10 cellular contexts compared by ENCODE assay signal in genomic region chr12:15527201-15527782, GRCh38.
A peak's percentile ranks its signal among the peaks of the same experiment; 100 is the strongest.
DNase-seq lines count a peak whose midpoint lies in the region; ATAC-seq, FAIRE-seq and TF ChIP-seq lines count a peak whose summit lies in the region.
"Had no signal": no experiment of that assay in that cellular context is flagged by ENCODE, and none has a peak within 500 bp of the region (broad histone marks: within the 10 kb centered on the region; RNA-seq: fewer than 3 reads in every experiment).

No MANE protein-coding gene starts in this region.

- H3K9ac ChIP-seq in H1 (replicated peaks in 1 of 4; ENCODE audit: extremely low read depth in 1 of 4, low read depth in 3 of 4, low read length in 3 of 4), result no peak overlapping the region
- H3K9ac ChIP-seq in neuronal stem cell (ENCODE audit: low read depth, low read length, poor library complexity), result no peak overlapping the region

- H3K23ac ChIP-seq in H1 (ENCODE audit: insufficient read length) (no peak overlapping the region), neuronal stem cell (ENCODE audit: low read depth, low read length, poor library complexity) (no peak overlapping the region)

- no peak overlapping the region for H2BK120ac ChIP-seq in H1 (replicated peaks; ENCODE audit: low read depth, low read length)
- H2BK120ac ChIP-seq in neuronal stem cell (ENCODE audit: low read depth, low read length), result no peak overlapping the region

- H3K4ac ChIP-seq in H1 (replicated peaks; ENCODE audit: insufficient read length, low read depth, low read length), result no peak overlapping the region
- no peak overlapping the region for H3K4ac ChIP-seq in neuronal stem cell (ENCODE audit: low read length)

- H2BK12ac ChIP-seq in H1 (ENCODE audit: low read depth, low read length), result no peak overlapping the region
- no peak overlapping the region for H2BK12ac ChIP-seq in neuronal stem cell (ENCODE audit: low read length)

- no peak overlapping the region for H3K56ac ChIP-seq in H1 (replicated peaks; ENCODE audit: insufficient read length, low read depth, low read length)

- H2BK15ac ChIP-seq in H1 (ENCODE audit: low read length) (no peak overlapping the region), neuronal stem cell (ENCODE audit: low read length) (no peak overlapping the region)

- H3K27me3 ChIP-seq in H1 (replicated peaks in 1 of 4; ENCODE audit: control insufficient read depth in 3 of 4, extremely low read depth in 1 of 4, insufficient read depth in 3 of 4, low read length in 3 of 4), result no peaks in the 10 kb centered on the region
- H3K27me3 ChIP-seq in neuronal stem cell (ENCODE audit: control insufficient read depth in 3 of 3, insufficient read depth in 3 of 3, low read depth in 1 of 3, low read length in 3 of 3), result no peaks in the 10 kb centered on the region
- H3K27me3 ChIP-seq: ascending aorta had no signal

- H4K91ac ChIP-seq in H1 (replicated peaks; ENCODE audit: insufficient read length, low read length), result no peak overlapping the region
- no peak overlapping the region for H4K91ac ChIP-seq in neuronal stem cell (ENCODE audit: low read depth, low read length, poor library complexity)

- H2BK5ac ChIP-seq in H1 (ENCODE audit: low read depth, low read length) (no peak overlapping the region), neuronal stem cell (ENCODE audit: low read length) (no peak overlapping the region)

- H3K36me3 ChIP-seq in H1 (ENCODE audit: control insufficient read depth in 2 of 4, insufficient read depth in 4 of 4, low read length in 3 of 4) (no peaks in the 10 kb centered on the region; a peak in 1 of 8 replicates), neuronal stem cell (replicated peaks in 1 of 2; ENCODE audit: control insufficient read depth in 2 of 2, insufficient read depth in 2 of 2, low read length in 2 of 2) (no peaks in the 10 kb centered on the region)
- H3K36me3 ChIP-seq: ascending aorta, HAP-1 had no signal

- no peak overlapping the region for H3K14ac ChIP-seq in H1 (ENCODE audit: insufficient read length)
- H3K14ac ChIP-seq in neuronal stem cell (ENCODE audit: low read length), result no peak overlapping the region

- H4K8ac ChIP-seq in H1 (ENCODE audit: extremely low read depth, insufficient read depth, low read length), result no peak overlapping the region
- no peak overlapping the region for H4K8ac ChIP-seq in neuronal stem cell (ENCODE audit: low read depth, low read length)

- no peak for ATAC-seq in HG03139 (IDR thresholded peaks at IDR 0.05; ENCODE audit: unreplicated experiment)

- TF ChIP-seq CTCF in GM12865 (IDR thresholded peaks at IDR 0.05; ENCODE audit: insufficient read depth, low read depth, low read length, missing control alignments), result peak; percentile 16
- peak in 2 of 3 experiments; percentile 46 to 60; a peak in 3 of 4 replicates for TF ChIP-seq CTCF in H1 (IDR thresholded peaks at IDR 0.05; ENCODE audit: control extremely low read depth in 1 of 3, insufficient read depth in 1 of 3, low read depth in 1 of 3, low read length in 3 of 3)

- WGBS in H1 (ENCODE audit: extremely low coverage in 1 of 2, insufficient coverage in 1 of 2, insufficient read length in 1 of 2, insufficient replicate concordance in 2 of 2, low coverage in 1 of 2, low lambda C conversion rate in 2 of 2, missing lambda C conversion rate in 1 of 2), 2 experiments, result 82% methylated on average over 5 of the region's 5 CpGs; no CpG with 5 or more reads in 1 of the 2 experiments
- no CpG with 5 or more reads among the region's 5 CpGs for WGBS in neuronal stem cell (ENCODE audit: extremely low coverage in 2 of 2, insufficient read length in 2 of 2, insufficient replicate concordance in 1 of 2), 2 donors

- H4K5ac ChIP-seq in H1 (ENCODE audit: insufficient read length, low read depth, low read length), result no peak overlapping the region

- H3K4me3 ChIP-seq in GM12865 (ENCODE audit: low read depth, low read length), result no peak overlapping the region
- H3K4me3 ChIP-seq in H1 (ENCODE audit: extremely low read depth in 1 of 4, insufficient read depth in 2 of 4, low read depth in 3 of 4, low read length in 4 of 4), result no peak overlapping the region
- H3K4me3 ChIP-seq in neuronal stem cell (ENCODE audit: low read length in 2 of 2), result no peak overlapping the region
- H3K4me3 ChIP-seq: ascending aorta, HAP-1 had no signal

- H2AFZ ChIP-seq in H1 (ENCODE audit: low read length) (peak overlapping the region; percentile 96), neuronal stem cell (ENCODE audit: low read length) (peak overlapping the region; percentile 19)

- no peak for TF ChIP-seq POLR2A in H1 (IDR thresholded peaks at IDR 0.05; ENCODE audit: control extremely low read depth in 1 of 2, low read depth in 2 of 2, low read length in 2 of 2)

- TF ChIP-seq RAD21 in H1 (IDR thresholded peaks at IDR 0.05 in 1 of 2, conservative IDR thresholded peaks at IDR 0.05 in 1 of 2; ENCODE audit: low read depth in 2 of 2, low read length in 2 of 2), result peak; percentile 82 to 83

- H3K23me2 ChIP-seq in H1 (ENCODE audit: low read depth, low read length), result no peaks in the 10 kb centered on the region

- H3K4me2 ChIP-seq in H1 (ENCODE audit: insufficient read depth in 1 of 2, low read depth in 2 of 2, low read length in 2 of 2) (no peak overlapping the region), neuronal stem cell (ENCODE audit: insufficient read depth, low read length, poor library complexity, severe bottlenecking) (no peak overlapping the region)

- no peaks in the 10 kb centered on the region for H3K79me1 ChIP-seq in H1 (ENCODE audit: low read depth, low read length)
- H3K79me1 ChIP-seq in neuronal stem cell (ENCODE audit: low read depth, low read length), result no peaks in the 10 kb centered on the region

- H3K18ac ChIP-seq in H1 (ENCODE audit: extremely low read depth, low read length), result no peak overlapping the region
- H3K18ac ChIP-seq in neuronal stem cell (ENCODE audit: low read length), result no peak overlapping the region

- H2BK20ac ChIP-seq in H1 (ENCODE audit: low read length), result no peak overlapping the region

- TF ChIP-seq EP300 in H1 (IDR thresholded peaks at IDR 0.05; ENCODE audit: borderline replicate concordance in 1 of 2, low read depth in 2 of 2, low read length in 2 of 2), result no peak

- H3K79me2 ChIP-seq in H1 (ENCODE audit: control insufficient read depth in 1 of 2, insufficient read depth in 2 of 2, low read length in 2 of 2), result no peaks in the 10 kb centered on the region

- DNase-seq in GM12865 (ENCODE audit: low read depth) (no peak), MV-4-11 (lab: John Stamatoyannopoulos, UW) (peak; percentile 81), H1 (ENCODE audit: low read depth in 1 of 2, low spot score in 2 of 2) (peak in 1 of 2 experiments; percentile 48), neuronal stem cell (ENCODE audit: low spot score) (no peak), NCI-H345 (lab: John Stamatoyannopoulos, UW) (no peak), KG1 (lab: John Stamatoyannopoulos, UW) (no peak)
- no peak for DNase-seq in activated CD4-positive, alpha-beta T cell treated with anti-CD3 and anti-CD28 coated beads for 4 hours

- H3K4me1 ChIP-seq in H1 (replicated peaks in 1 of 4; ENCODE audit: control insufficient read depth in 3 of 4, insufficient read depth in 4 of 4, low read length in 3 of 4), result no peaks in the 10 kb centered on the region
- no peaks in the 10 kb centered on the region for H3K4me1 ChIP-seq in neuronal stem cell (ENCODE audit: control insufficient read depth in 2 of 2, insufficient read depth in 1 of 2, low read depth in 1 of 2, low read length in 2 of 2)
- H3K4me1 ChIP-seq: HAP-1 had no signal

- POLR2A ChIA-PET in H1 (lab: Charles Lee; ENCODE audit: partially characterized antibody), result no interaction called here

- CTCF ChIA-PET in H1 (lab: Charles Lee; ENCODE audit: partially characterized antibody), result interaction anchor here (0.6 to 2.9 kb wide), 21 partner anchors 11 to 526 kb away, joined by 3 to 26 read pairs (median 4); partner anchors contain the start of gene RERG

- peak; percentile 78 for FAIRE-seq in H1 (lab: Jason Lieb, UNC)

- H2AK5ac ChIP-seq in H1 (ENCODE audit: low read depth, low read length), result no peak overlapping the region
- no peak overlapping the region for H2AK5ac ChIP-seq in neuronal stem cell (ENCODE audit: low read depth, low read length)

- H3K27ac ChIP-seq in H1 (ENCODE audit: low read depth, low read length) (no peak overlapping the region), neuronal stem cell (replicated peaks; ENCODE audit: low read length) (no peak overlapping the region)
- H3K27ac ChIP-seq: ascending aorta had no signal

- no peaks in the 10 kb centered on the region for H4K20me1 ChIP-seq in H1 (replicated peaks in 1 of 2; ENCODE audit: control insufficient read depth in 1 of 2, insufficient read depth in 2 of 2, low read length in 2 of 2)

- H3K9me3 ChIP-seq in H1 (ENCODE audit: insufficient read depth in 2 of 2, low read depth in 1 of 2, low read length in 1 of 2), result no peaks in the 10 kb centered on the region
- no peaks in the 10 kb centered on the region for H3K9me3 ChIP-seq in neuronal stem cell (replicated peaks in 1 of 2; ENCODE audit: control insufficient read depth in 2 of 2, insufficient read depth in 1 of 2, low read depth in 1 of 2, low read length in 2 of 2)
- H3K9me3 ChIP-seq: HAP-1 had no signal

TF ChIP-seq in H1, 55 proteins besides CTCF, POLR2A, EP300 and RAD21:
- TF ChIP-seq RFX5 (IDR thresholded peaks at IDR 0.05; ENCODE audit: borderline replicate concordance, low read depth, low read length), result peak; percentile 48; the same call in 1 of the 2 replicates
- TF ChIP-seq TAF1 (IDR thresholded peaks at IDR 0.05; ENCODE audit: low read depth, low read length), result no peak
